ENCODE assay signal across 17 cellular contexts in genomic region chr10:119335671-119336353, GRCh38.
A peak's percentile ranks its signal among the peaks of the same experiment; 100 is the strongest.
DNase-seq lines count a peak whose midpoint lies in the region; ATAC-seq and TF ChIP-seq lines count a peak whose summit lies in the region.
"Had no signal": no experiment of that assay in that cellular context is flagged by ENCODE, and none has a peak within 500 bp of the region (broad histone marks: within the 10 kb centered on the region; RNA-seq: fewer than 3 reads in every experiment).

No MANE protein-coding gene starts in this region.

- no peak for TF ChIP-seq POLR2A in gastroesophageal sphincter (IDR thresholded peaks at IDR 0.05)

- TF ChIP-seq EP300 in gastroesophageal sphincter (IDR thresholded peaks at IDR 0.05): no peak

- no peak overlapping the region for H4K8ac ChIP-seq in mesendoderm (ENCODE audit: low read depth, low read length)

- H3K79me2 ChIP-seq in mesendoderm (ENCODE audit: control insufficient read depth, insufficient read depth, low read length): no peaks in the 10 kb centered on the region

- no peaks in the 10 kb centered on the region for H3K9me3 ChIP-seq in gastroesophageal sphincter
- H3K9me3 ChIP-seq: tibial nerve had no signal

- H3K4me3 Mint-ChIP-seq in stimulated activated memory B cell treated with anti-CD40 and anti-IgM and Interleukin-4, amounts not matched to agents 10 μg/mL and 1 μg/mL and 100 μg/mL, for 72 hours: no peak overlapping the region
- H3K4me3 Mint-ChIP-seq: activated CD4-positive, alpha-beta T cell treated with anti-CD3 and anti-CD28 coated beads, Interleukin-2, amount 10 ng/mL, durations not matched to agents 7 days and 5 days; activated naive CD8-positive, alpha-beta T cell treated with anti-CD3 and anti-CD28 coated beads, Interleukin-2, amount 10 ng/mL, durations not matched to agents 7 days and 5 days; HFFc6 had no signal

- DNase-seq in astrocyte of the spinal cord (ENCODE audit: low read depth, low spot score) (peak; percentile 32), mesendoderm (peak; percentile 40), dorsolateral prefrontal cortex (no peak), SW480 (ENCODE audit: low spot score) (no peak), NCI-H1092 (lab: John Stamatoyannopoulos, UW) (no peak)
- DNase-seq: activated CD4-positive, alpha-beta T cell treated with anti-CD3 and anti-CD28 coated beads, Interleukin-2, amount 10 ng/mL, durations not matched to agents 7 days and 5 days; activated naive CD8-positive, alpha-beta T cell treated with anti-CD3 and anti-CD28 coated beads, Interleukin-2, amount 10 ng/mL, durations not matched to agents 7 days and 5 days; activated T-cell treated with anti-CD3 and anti-CD28 coated beads, Interleukin-2, amount 50 U/mL, for 1 hour; HFFc6; SHP77; stimulated activated CD4-positive, alpha-beta T cell treated with anti-CD3 and anti-CD28 coated beads, Interleukin-1b, Interleukin-23, amount 100 ng/mL, for 48 hours; stimulated activated CD8-positive, alpha-beta memory T cell treated with anti-CD3 and anti-CD28 coated beads, Interleukin-4, amount 100 ng/mL, for 48 hours; T1000 had no signal

- peaks cover 26% of the 10 kb centered on the region for H3K4me1 Mint-ChIP-seq in stimulated activated memory B cell treated with anti-CD40 and anti-IgM and Interleukin-4, amounts not matched to agents 10 μg/mL and 1 μg/mL and 100 μg/mL, for 72 hours

- H3K27me3 ChIP-seq in gastroesophageal sphincter (no peaks in the 10 kb centered on the region), mesendoderm (ENCODE audit: insufficient read depth, low read length, poor library complexity) (no peaks in the 10 kb centered on the region), dorsolateral prefrontal cortex (no peaks in the 10 kb centered on the region)
- H3K27me3 ChIP-seq: tibial nerve had no signal

- H3K4me3 ChIP-seq in astrocyte of the spinal cord (ENCODE audit: low read depth, low read length) (no peak overlapping the region), gastroesophageal sphincter (no peak overlapping the region), mesendoderm (ENCODE audit: low read length) (no peak overlapping the region), dorsolateral prefrontal cortex (no peak overlapping the region)
- H3K4me3 ChIP-seq: tibial nerve had no signal

- H2BK5ac ChIP-seq in mesendoderm (ENCODE audit: low read length): no peak overlapping the region

- in situ Hi-C loops in astrocyte of the spinal cord (cut with HindIII; ENCODE audit: low sequenced_read_pairs): no loop called here

- peak; percentile 25 for ATAC-seq in gastroesophageal sphincter
- ATAC-seq in stimulated activated memory B cell treated with anti-CD40 and anti-IgM and Interleukin-4, amounts not matched to agents 10 μg/mL and 1 μg/mL and 100 μg/mL, for 72 hours: no peak

- H3K79me1 ChIP-seq in mesendoderm (ENCODE audit: low read length): no peaks in the 10 kb centered on the region

- TF ChIP-seq CTCF in astrocyte of the spinal cord (IDR thresholded peaks at IDR 0.05; ENCODE audit: low read depth, low read length) (no peak), gastroesophageal sphincter (IDR thresholded peaks at IDR 0.05) (peak in 1 of 4 experiments; percentile 2), dorsolateral prefrontal cortex (IDR thresholded peaks at IDR 0.05 in 54 of 56, conservative IDR thresholded peaks at IDR 0.05 in 2 of 56; ENCODE audit: low read depth in 1 of 56, partially characterized antibody in 56 of 56) (no peak)

- H3K4ac ChIP-seq in mesendoderm (ENCODE audit: low read depth, low read length): no peak overlapping the region

- no peak overlapping the region for H2BK120ac ChIP-seq in mesendoderm (ENCODE audit: low read depth, low read length)

- H3K4me2 ChIP-seq in mesendoderm (ENCODE audit: low read length): no peak overlapping the region

- intact Hi-C loops in dorsolateral prefrontal cortex (cut with DNase I): no loop called here

- H2BK15ac ChIP-seq in mesendoderm (replicated peaks; ENCODE audit: low read depth): no peak overlapping the region

- H3K27ac ChIP-seq in gastroesophageal sphincter: peak overlapping the region in 3 of 4 donors; percentile 10 to 56 (median 30)
- no peak overlapping the region for H3K27ac ChIP-seq in mesendoderm (ENCODE audit: low read depth, low read length)
- no peak overlapping the region for H3K27ac ChIP-seq in dorsolateral prefrontal cortex
- H3K27ac ChIP-seq: C4-2B had no signal

- H4K5ac ChIP-seq in mesendoderm (ENCODE audit: low read length): no peak overlapping the region

- 55% methylated on average over 6 of the region's 10 CpGs; no CpG with 5 or more reads in 1 of the 2 donors for WGBS in gastroesophageal sphincter (ENCODE audit: low coverage in 1 of 2), 2 donors
- no CpG with 5 or more reads among the region's 10 CpGs for WGBS in mesendoderm (ENCODE audit: extremely low coverage, insufficient coverage, low lambda C conversion rate)

- no peak overlapping the region for H3K23ac ChIP-seq in mesendoderm (ENCODE audit: low read length)

- no peak overlapping the region for H2AK5ac ChIP-seq in mesendoderm (ENCODE audit: low read length)

- H3K56ac ChIP-seq in mesendoderm (ENCODE audit: low read length): no peak overlapping the region

- H3K36me3 Mint-ChIP-seq in stimulated activated memory B cell treated with anti-CD40 and anti-IgM and Interleukin-4, amounts not matched to agents 10 μg/mL and 1 μg/mL and 100 μg/mL, for 72 hours: peaks cover 44% of the 10 kb centered on the region

- H3K27me3 Mint-ChIP-seq in stimulated activated memory B cell treated with anti-CD40 and anti-IgM and Interleukin-4, amounts not matched to agents 10 μg/mL and 1 μg/mL and 100 μg/mL, for 72 hours: no peaks in the 10 kb centered on the region
- H3K27me3 Mint-ChIP-seq: activated CD4-positive, alpha-beta T cell treated with anti-CD3 and anti-CD28 coated beads, Interleukin-2, amount 10 ng/mL, durations not matched to agents 7 days and 5 days; activated naive CD8-positive, alpha-beta T cell treated with anti-CD3 and anti-CD28 coated beads, Interleukin-2, amount 10 ng/mL, durations not matched to agents 7 days and 5 days had no signal

- H3K36me3 ChIP-seq in gastroesophageal sphincter (peaks cover 0 to 9% of the 10 kb centered on the region in 2 donors), mesendoderm (ENCODE audit: control insufficient read depth, insufficient read depth, low read length) (no peaks in the 10 kb centered on the region)

- no peaks in the 10 kb centered on the region for H3K9me3 Mint-ChIP-seq in stimulated activated memory B cell treated with anti-CD40 and anti-IgM and Interleukin-4, amounts not matched to agents 10 μg/mL and 1 μg/mL and 100 μg/mL, for 72 hours
- H3K9me3 Mint-ChIP-seq: activated CD4-positive, alpha-beta T cell treated with anti-CD3 and anti-CD28 coated beads, Interleukin-2, amount 10 ng/mL, durations not matched to agents 7 days and 5 days; activated naive CD8-positive, alpha-beta T cell treated with anti-CD3 and anti-CD28 coated beads, Interleukin-2, amount 10 ng/mL, durations not matched to agents 7 days and 5 days; HFFc6 had no signal

- no peak overlapping the region for H3K18ac ChIP-seq in mesendoderm (ENCODE audit: low read length)

- H3K9ac ChIP-seq in mesendoderm (ENCODE audit: low read length): no peak overlapping the region

- H3K4me1 ChIP-seq in gastroesophageal sphincter (peaks cover 0 to 42% (median 0%) of the 10 kb centered on the region in 3 donors), mesendoderm (ENCODE audit: control insufficient read depth, low read depth, low read length) (no peaks in the 10 kb centered on the region)

- H3K27ac Mint-ChIP-seq in stimulated activated memory B cell treated with anti-CD40 and anti-IgM and Interleukin-4, amounts not matched to agents 10 μg/mL and 1 μg/mL and 100 μg/mL, for 72 hours: peak overlapping the region; percentile 65
- H3K27ac Mint-ChIP-seq: activated naive CD8-positive, alpha-beta T cell treated with anti-CD3 and anti-CD28 coated beads, Interleukin-2, amount 10 ng/mL, durations not matched to agents 7 days and 5 days; HFFc6 had no signal

Comparison
In these comparisons a context has a peak if more than half of its experiments do, and no peak if none do; other contexts are left out.
1. DNase-seq: peak in astrocyte of the spinal cord (single experiment) and mesendoderm (single experiment); none in dorsolateral prefrontal cortex (0 of 10), SW480 (single experiment) and NCI-H1092 (single experiment).
2. H3K27ac ChIP-seq: peak in gastroesophageal sphincter (3 of 4); none in mesendoderm (single experiment) and dorsolateral prefrontal cortex (0 of 59).